8 cellular contexts compared by ENCODE assay signal in genomic region chr7:73623798-73624668, GRCh38. TPM values are rescaled to one million over a fixed set of nuclear protein-coding genes. Genes with fewer than 3 reads are reported as not detected.
DNase-seq lines count a peak whose midpoint lies in the region; ATAC-seq and TF ChIP-seq lines count a peak whose summit lies in the region.

MLXIPL (minus strand) TSS chr7:73624522; CDS start chr7:73624492, 30 bp downstream.

- no peak for TF ChIP-seq CTCF in GM10266 (IDR thresholded peaks at IDR 0.05; ENCODE audit: control insufficient read depth, insufficient read depth, low read depth, missing control alignments)

- H3K4me1 Mint-ChIP-seq in activated CD8-positive, alpha-beta memory T cell treated with anti-CD3 and anti-CD28 coated beads, Interleukin-2, amount 10 ng/mL, durations not matched to agents 7 days and 5 days, result no peaks in the 10 kb centered on the region
- peaks cover 6 to 8% of the 10 kb centered on the region in 2 donors for H3K4me1 Mint-ChIP-seq in effector memory CD8-positive, alpha-beta T cell (ENCODE audit: low read depth in 2 of 2)
- peaks cover 5% of the 10 kb centered on the region for H3K4me1 Mint-ChIP-seq in memory B cell

- CTCF ChIA-PET in activated CD8-positive, alpha-beta memory T cell treated with anti-CD3 and anti-CD28 coated beads, Interleukin-2, amount 10 ng/mL, durations not matched to agents 7 days and 5 days (lab: Charles Lee), result interaction anchor here (0.7 to 0.9 kb wide), 2 partner anchors 17 to 20 kb away, joined by 3 read pairs; no protein-coding TSS in a partner anchor

- peak; percentile 65 for DNase-seq in GM10266 (ENCODE audit: extremely low spot score)
- peak; percentile 94 for DNase-seq in NCI-H2171 (lab: John Stamatoyannopoulos, UW)
- DNase-seq in activated CD8-positive, alpha-beta memory T cell treated with anti-CD3 and anti-CD28 coated beads, Interleukin-2, amount 10 ng/mL, durations not matched to agents 7 days and 5 days, result peak; percentile 67
- peak; percentile 21 to 30 (median 23) for DNase-seq in effector memory CD8-positive, alpha-beta T cell
- no peak for DNase-seq in memory B cell (ENCODE audit: low spot score in 2 of 2)
- DNase-seq in stimulated activated CD4-positive, alpha-beta T cell treated with anti-CD3 and anti-CD28 coated beads, TNF-alpha, amount 100 ng/mL, for 4 hours (ENCODE audit: low read depth in 3 of 3), result peak; percentile 14 to 37 (median 33)

- peak; percentile 91 for ATAC-seq in activated CD8-positive, alpha-beta memory T cell treated with anti-CD3 and anti-CD28 coated beads, Interleukin-2, amount 10 ng/mL, durations not matched to agents 7 days and 5 days
- ATAC-seq in effector memory CD8-positive, alpha-beta T cell (replicated peaks), result peak; percentile 83
- ATAC-seq in memory B cell (ENCODE audit: low read depth) (peak; percentile 64), GM18520 (IDR thresholded peaks at IDR 0.05; ENCODE audit: unreplicated experiment) (no peak), HG02870 (IDR thresholded peaks at IDR 0.05; ENCODE audit: unreplicated experiment) (no peak)

- H3K27me3 Mint-ChIP-seq in activated CD8-positive, alpha-beta memory T cell treated with anti-CD3 and anti-CD28 coated beads, Interleukin-2, amount 10 ng/mL, durations not matched to agents 7 days and 5 days, result peaks cover 57% of the 10 kb centered on the region
- H3K27me3 Mint-ChIP-seq in effector memory CD8-positive, alpha-beta T cell, result peaks cover 57 to 97% of the 10 kb centered on the region in 2 donors
- H3K27me3 Mint-ChIP-seq in memory B cell, result peaks cover 28% of the 10 kb centered on the region

- no peaks in the 10 kb centered on the region for H3K9me3 Mint-ChIP-seq in activated CD8-positive, alpha-beta memory T cell treated with anti-CD3 and anti-CD28 coated beads, Interleukin-2, amount 10 ng/mL, durations not matched to agents 7 days and 5 days (ENCODE audit: low read depth)
- H3K9me3 Mint-ChIP-seq in effector memory CD8-positive, alpha-beta T cell, result no peaks in the 10 kb centered on the region
- H3K9me3 Mint-ChIP-seq in memory B cell, result no peaks in the 10 kb centered on the region

- H3K4me3 Mint-ChIP-seq in activated CD8-positive, alpha-beta memory T cell treated with anti-CD3 and anti-CD28 coated beads, Interleukin-2, amount 10 ng/mL, durations not matched to agents 7 days and 5 days, result no peak within 1 kb of the TSS
- peak within 1 kb of the TSS; percentile 62 to 63 for H3K4me3 Mint-ChIP-seq in effector memory CD8-positive, alpha-beta T cell
- H3K4me3 Mint-ChIP-seq in memory B cell, result peak within 1 kb of the TSS; percentile 59

- H3K36me3 Mint-ChIP-seq in activated CD8-positive, alpha-beta memory T cell treated with anti-CD3 and anti-CD28 coated beads, Interleukin-2, amount 10 ng/mL, durations not matched to agents 7 days and 5 days, result no peaks in the 10 kb centered on the region
- peaks cover 4% of the 10 kb centered on the region for H3K36me3 Mint-ChIP-seq in effector memory CD8-positive, alpha-beta T cell (ENCODE audit: insufficient read depth)
- H3K36me3 Mint-ChIP-seq in memory B cell, result no peaks in the 10 kb centered on the region

- H3K27ac Mint-ChIP-seq in activated CD8-positive, alpha-beta memory T cell treated with anti-CD3 and anti-CD28 coated beads, Interleukin-2, amount 10 ng/mL, durations not matched to agents 7 days and 5 days, result no peak within 1 kb of the TSS
- no peak within 1 kb of the TSS for H3K27ac Mint-ChIP-seq in effector memory CD8-positive, alpha-beta T cell
- H3K27ac Mint-ChIP-seq in memory B cell, result no peak within 1 kb of the TSS

RNA-seq across cellular contexts. Expression of gene MLXIPL, which starts in this region (rescaled TPM):
- not detected for total RNA-seq in activated CD8-positive, alpha-beta memory T cell treated with anti-CD3 and anti-CD28 coated beads, Interleukin-2, amount 10 ng/mL, durations not matched to agents 7 days and 5 days

Comparison
In these comparisons a context has a peak if more than half of its experiments do, and no peak if none do; other contexts are left out.
1. Peak in DNase-seq and ATAC-seq in activated CD8-positive, alpha-beta memory T cell treated with anti-CD3 and anti-CD28 coated beads, Interleukin-2, amount 10 ng/mL, durations not matched to agents 7 days and 5 days; RNA of the gene not detected or under 1 TPM.
2. DNase-seq: peak in GM10266 (single experiment), NCI-H2171 (single experiment), effector memory CD8-positive, alpha-beta T cell (3 of 3) and stimulated activated CD4-positive, alpha-beta T cell treated with anti-CD3 and anti-CD28 coated beads, TNF-alpha, amount 100 ng/mL, for 4 hours (3 of 3); none in memory B cell (0 of 2).
3. ATAC-seq: peak in effector memory CD8-positive, alpha-beta T cell (single experiment) and memory B cell (single experiment); none in GM18520 (single experiment) and HG02870 (single experiment).